ENCODE assay signal across 12 cellular contexts in genomic region chr3:58355174-58355573, GRCh38. TPM values are rescaled to one million over a fixed set of nuclear protein-coding genes. Genes with fewer than 3 reads are reported as not detected.
DNase-seq lines count a peak whose midpoint lies in the region; ATAC-seq and TF ChIP-seq lines count a peak whose summit lies in the region.
"Had no signal": no experiment of that assay in that cellular context is flagged by ENCODE, and none has a peak within 500 bp of the region (broad histone marks: within the 10 kb centered on the region; RNA-seq: fewer than 3 reads in every experiment).

No MANE protein-coding gene starts in this region.

- no peaks in the 10 kb centered on the region for H3K9me2 ChIP-seq in hepatocyte (replicated peaks; ENCODE audit: insufficient read depth)

- H3K36me3 Mint-ChIP-seq in effector memory CD8-positive, alpha-beta T cell (ENCODE audit: insufficient read depth): peaks cover 9% of the 10 kb centered on the region

- H3K4me3 ChIP-seq in SJCRH30 (no peak overlapping the region), hepatocyte (no peak overlapping the region), brain microvascular endothelial cell (ENCODE audit: low read depth, low read length) (no peak overlapping the region)
- H3K4me3 ChIP-seq: SJSA1 had no signal

- H3K27me3 ChIP-seq in SJCRH30 (no peaks in the 10 kb centered on the region), hepatocyte (no peaks in the 10 kb centered on the region), brain microvascular endothelial cell (replicated peaks) (no peaks in the 10 kb centered on the region)
- H3K27me3 ChIP-seq: SJSA1 had no signal

- no peaks in the 10 kb centered on the region for H3K27me3 Mint-ChIP-seq in effector memory CD8-positive, alpha-beta T cell
- H3K27me3 Mint-ChIP-seq: CD4-positive, alpha-beta T cell had no signal

- no peaks in the 10 kb centered on the region for H3K36me3 ChIP-seq in SJCRH30
- H3K36me3 ChIP-seq in hepatocyte (replicated peaks; ENCODE audit: insufficient read depth, low read depth): no peaks in the 10 kb centered on the region
- no peaks in the 10 kb centered on the region for H3K36me3 ChIP-seq in brain microvascular endothelial cell (replicated peaks)
- H3K36me3 ChIP-seq: SJSA1 had no signal

- H3K4me1 ChIP-seq in SJCRH30 (no peaks in the 10 kb centered on the region), hepatocyte (ENCODE audit: insufficient read depth) (peaks cover 4% of the 10 kb centered on the region)

- H3K9me3 ChIP-seq in SJCRH30 (replicated peaks) (no peaks in the 10 kb centered on the region), hepatocyte (ENCODE audit: low read depth) (no peaks in the 10 kb centered on the region)
- H3K9me3 ChIP-seq: SJSA1 had no signal

- in situ Hi-C loops in brain microvascular endothelial cell (cut with HindIII; ENCODE audit: low pct_ligation_motif_present, low sequenced_read_pairs): no loop called here

- H3K79me2 ChIP-seq in hepatocyte: peaks cover 14% of the 10 kb centered on the region

- no peak for TF ChIP-seq CTCF in hepatocyte (IDR thresholded peaks at IDR 0.05; ENCODE audit: poor library complexity)
- no peak for TF ChIP-seq CTCF in brain microvascular endothelial cell (IDR thresholded peaks at IDR 0.05; ENCODE audit: low read depth, low read length, missing control alignments)

- WGBS in hepatocyte (ENCODE audit: low lambda C conversion rate, missing lambda C conversion rate): 78% methylated on average over 8 of the region's 8 CpGs

- no peak overlapping the region for H3K4me2 ChIP-seq in hepatocyte

- DNase-seq in CD1c-positive myeloid dendritic cell (ENCODE audit: extremely low spot score): peak; percentile 91
- peak; percentile 3 to 22 for DNase-seq in SJCRH30
- DNase-seq in hepatocyte (ENCODE audit: low spot score): no peak
- no peak for DNase-seq in superior temporal gyrus (ENCODE audit: extremely low spot score)
- DNase-seq in brain microvascular endothelial cell: no peak
- no peak for DNase-seq in effector memory CD8-positive, alpha-beta T cell
- DNase-seq: activated naive CD4-positive, alpha-beta T cell treated with Interleukin-2 at 50 U/mL for 16 hours; CD4-positive, alpha-beta T cell; right cardiac atrium had no signal

- no peaks in the 10 kb centered on the region for H4K20me1 ChIP-seq in hepatocyte (ENCODE audit: insufficient read depth, poor library complexity, severe bottlenecking)

- H3K27ac Mint-ChIP-seq in effector memory CD8-positive, alpha-beta T cell: no peak overlapping the region
- H3K27ac Mint-ChIP-seq: CD4-positive, alpha-beta T cell had no signal

- no peaks in the 10 kb centered on the region for H3K9me3 Mint-ChIP-seq in effector memory CD8-positive, alpha-beta T cell
- H3K9me3 Mint-ChIP-seq: CD4-positive, alpha-beta T cell had no signal

- H3K4me1 Mint-ChIP-seq in effector memory CD8-positive, alpha-beta T cell (ENCODE audit: low read depth in 2 of 2): peaks cover 24 to 31% of the 10 kb centered on the region in 2 donors

- ATAC-seq in GM19328 (IDR thresholded peaks at IDR 0.05; ENCODE audit: unreplicated experiment) (peak; percentile 58), HG03066 (IDR thresholded peaks at IDR 0.05; ENCODE audit: low read depth, unreplicated experiment) (peak; percentile 72)
- ATAC-seq in effector memory CD8-positive, alpha-beta T cell (replicated peaks): no peak

- no peak overlapping the region for H2AFZ ChIP-seq in hepatocyte

- no peak overlapping the region for H3K4me3 Mint-ChIP-seq in effector memory CD8-positive, alpha-beta T cell
- H3K4me3 Mint-ChIP-seq: CD4-positive, alpha-beta T cell had no signal

- no peak overlapping the region for H3K27ac ChIP-seq in SJCRH30
- no peak overlapping the region for H3K27ac ChIP-seq in hepatocyte
- no peak overlapping the region for H3K27ac ChIP-seq in brain microvascular endothelial cell
- H3K27ac ChIP-seq: SJSA1 had no signal

RNA-seq across cellular contexts. Expression of gene PXK, which starts 22.5 kb away (rescaled TPM):
- 11.9 and 12.9 TPM in 2 replicates for total RNA-seq in SJCRH30 (2014; rRNA removed; shearing (Covaris generic))
- 29.5 and 31.3 TPM in 2 replicates for total RNA-seq in hepatocyte
- 37.8 and 38.7 TPM in 2 replicates for polyA plus RNA-seq in hepatocyte

RNA-seq across cellular contexts. Expression of gene HTD2, which starts 48.9 kb away (rescaled TPM):
- total RNA-seq in SJCRH30 (2014; rRNA removed; shearing (Covaris generic)): 8.8 TPM in 2 replicates
- total RNA-seq in hepatocyte: 4.5 and 13.0 TPM in 2 replicates
- 18.1 and 19.0 TPM in 2 replicates for polyA plus RNA-seq in hepatocyte

RNA-seq across cellular contexts. Expression of gene RPP14, which starts 49.1 kb away (rescaled TPM):
- 15.1 and 15.2 TPM in 2 replicates for total RNA-seq in SJCRH30 (2014; rRNA removed; shearing (Covaris generic))
- total RNA-seq in hepatocyte: 18.3 and 18.5 TPM in 2 replicates
- polyA plus RNA-seq in hepatocyte: 13.8 and 14.0 TPM in 2 replicates

Comparison
In these comparisons a context has a peak if more than half of its experiments do, and no peak if none do; other contexts are left out.
1. DNase-seq: peak in CD1c-positive myeloid dendritic cell (single experiment) and SJCRH30 (2 of 2); none in hepatocyte (single experiment), superior temporal gyrus (single experiment), brain microvascular endothelial cell (single experiment) and effector memory CD8-positive, alpha-beta T cell (0 of 3).